36 cellular contexts compared by ENCODE assay signal in the genomic region with DNA sequence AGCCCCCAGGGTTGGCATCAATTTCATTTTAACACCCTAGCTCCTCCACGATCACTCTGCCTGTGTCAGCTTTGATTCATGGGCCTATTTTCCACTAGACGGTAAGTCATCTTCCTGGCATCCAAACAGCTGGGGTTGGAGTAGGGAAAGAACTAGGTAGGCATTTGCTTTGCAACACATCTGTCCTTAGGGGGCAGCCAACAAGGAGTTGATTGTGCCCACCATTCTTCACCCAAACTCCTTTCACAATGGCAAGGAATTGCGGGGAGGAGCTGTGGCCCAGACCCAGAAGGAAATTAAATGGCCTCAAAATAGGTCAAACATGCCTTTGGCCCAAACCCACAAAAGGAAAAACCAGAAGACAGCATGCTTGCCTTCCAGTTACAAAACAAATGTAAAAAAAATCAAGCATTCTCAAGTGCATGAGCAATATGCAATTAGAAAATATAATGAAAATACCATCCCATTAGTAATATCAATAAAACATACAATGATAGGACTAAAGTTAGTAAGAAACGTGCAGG.
"Had no signal": no experiment of that assay in that cellular context is flagged by ENCODE, and none has a peak within 500 bp of the region (broad histone marks: within the 10 kb centered on the region; RNA-seq: fewer than 3 reads in every experiment).

No MANE protein-coding gene starts in this region.

- H3K36me3 ChIP-seq: adrenal gland, breast epithelium, MG63, Peyer's patch, WERI-Rb-1 had no signal

- H3K36me3 Mint-ChIP-seq: activated naive CD4-positive, alpha-beta T cell treated with anti-CD3 and anti-CD28 coated beads, Interleukin-2, amount 50 U/mL, for 72 hours had no signal

- H3K9me3 ChIP-seq: adrenal gland, body of pancreas, breast epithelium, MG63, Peyer's patch had no signal

- H3K27ac ChIP-seq: adrenal gland, body of pancreas, Peyer's patch, WERI-Rb-1 had no signal

- H3K4me1 Mint-ChIP-seq: activated CD4-positive, alpha-beta memory T cell treated with anti-CD3 and anti-CD28 coated beads, Interleukin-2, amount 10 ng/mL, durations not matched to agents 7 days and 5 days had no signal

- ATAC-seq: activated naive CD4-positive, alpha-beta T cell treated with anti-CD3 and anti-CD28 coated beads, Interleukin-2, amount 50 U/mL, for 72 hours; activated T-cell treated with anti-CD3 and anti-CD28 coated beads, Interleukin-2, amount 50 U/mL, for 4 hours; body of pancreas; PC-3 had no signal

- H3K4me3 Mint-ChIP-seq: activated CD4-positive, alpha-beta memory T cell treated with anti-CD3 and anti-CD28 coated beads, Interleukin-2, amount 10 ng/mL, durations not matched to agents 7 days and 5 days; activated naive CD4-positive, alpha-beta T cell treated with anti-CD3 and anti-CD28 coated beads for 36 hours; activated T-cell treated with anti-CD3 and anti-CD28 coated beads, Interleukin-2, amount 50 U/mL, for 4 hours; activated T-helper 1 cell treated with anti-CD3 and anti-CD28 coated beads, Interleukin-12 subunit alpha, Interleukin-12 subunit beta, Interleukin-2, Interleukin-4 antibody, amounts not matched to agents 30 ng/mL and 10 ng/mL and 1 ng/mL, durations not matched to agents 14 hours and 24 hours and 36 hours had no signal

- H3K4me3 ChIP-seq: adrenal gland, body of pancreas, breast epithelium, MG63, Peyer's patch had no signal

- H3K9me3 Mint-ChIP-seq: activated CD4-positive, alpha-beta memory T cell treated with anti-CD3 and anti-CD28 coated beads, Interleukin-2, amount 10 ng/mL, durations not matched to agents 7 days and 5 days; activated naive CD4-positive, alpha-beta T cell treated with anti-CD3 and anti-CD28 coated beads for 36 hours; activated naive CD4-positive, alpha-beta T cell treated with anti-CD3 and anti-CD28 coated beads, Interleukin-2, amount 50 U/mL, for 72 hours; activated T-cell treated with anti-CD3 and anti-CD28 coated beads, Interleukin-2, amount 50 U/mL, for 4 hours; activated T-helper 1 cell treated with anti-CD3 and anti-CD28 coated beads, Interleukin-12 subunit alpha, Interleukin-12 subunit beta, Interleukin-2, Interleukin-4 antibody, amounts not matched to agents 30 ng/mL and 10 ng/mL and 1 ng/mL, durations not matched to agents 14 hours and 24 hours and 36 hours had no signal

- H3K27me3 ChIP-seq: adrenal gland, body of pancreas, breast epithelium, MG63, Peyer's patch had no signal

- H3K27ac Mint-ChIP-seq: activated CD4-positive, alpha-beta memory T cell treated with anti-CD3 and anti-CD28 coated beads, Interleukin-2, amount 10 ng/mL, durations not matched to agents 7 days and 5 days; activated naive CD4-positive, alpha-beta T cell treated with anti-CD3 and anti-CD28 coated beads for 36 hours; activated T-helper 1 cell treated with anti-CD3 and anti-CD28 coated beads, Interleukin-12 subunit alpha, Interleukin-12 subunit beta, Interleukin-2, Interleukin-4 antibody, amounts not matched to agents 30 ng/mL and 10 ng/mL and 1 ng/mL, durations not matched to agents 14 hours and 24 hours and 36 hours had no signal

- DNase-seq: activated CD4-positive, alpha-beta memory T cell treated with anti-CD3 and anti-CD28 coated beads, Interleukin-2, amount 10 ng/mL, durations not matched to agents 7 days and 5 days; activated CD4-positive, alpha-beta T cell treated with anti-CD3 and anti-CD28 coated beads for 1 hour; activated CD4-positive, alpha-beta T cell treated with anti-CD3 and anti-CD28 coated beads for 48 hours; activated CD4-positive, CD25-positive, alpha-beta regulatory T cell; activated CD8-positive, alpha-beta memory T cell treated with anti-CD3 and anti-CD28 coated beads for 24 hours; activated gamma-delta T cell treated with Interleukin-2 at 50 U/mL for 16 hours; activated naive CD4-positive, alpha-beta T cell treated with anti-CD3 and anti-CD28 coated beads for 36 hours; activated T-cell treated with anti-CD3 and anti-CD28 coated beads, Interleukin-2, amount 50 U/mL, for 4 hours; body of pancreas; Karpas-422; MG63; NCI-H1048; NCI-H1417; NCI-H146; NCI-H187; NCI-H2029 treated with DMSO at 0.1 percent for 48 hours; NCI-H2107; NCI-H2171; NCI-H510A; NCI-H526; NCI-H748 treated with DMSO at 0.1 percent for 48 hours; NK-92 treated with Interleukin-12 subunit alpha and Interleukin-12 subunit beta, amount 100 ng/mL, for 24 hours; PC-3; RPMI8226; SHP77 treated with DMSO at 0.1 percent for 48 hours; SW 1271; T-helper 1 cell; T-helper 2 cell; T-helper 9 cell; WERI-Rb-1 had no signal

- FAIRE-seq: astrocyte had no signal
